Comparison of ENCODE assay signal across 10 cellular contexts in genomic region chr7:14761506-14762296, GRCh38.
DNase-seq lines count a peak whose midpoint lies in the region; ATAC-seq, FAIRE-seq and TF ChIP-seq lines count a peak whose summit lies in the region.
"Had no signal": no experiment of that assay in that cellular context is flagged by ENCODE, and none has a peak within 500 bp of the region (broad histone marks: within the 10 kb centered on the region; RNA-seq: fewer than 3 reads in every experiment).

No MANE protein-coding gene starts in this region.

- H3K4me3 ChIP-seq in Karpas-422 (ENCODE audit: low read length): no peak overlapping the region
- H3K4me3 ChIP-seq: thoracic aorta had no signal

- no peaks in the 10 kb centered on the region for H3K27me3 ChIP-seq in Karpas-422 (ENCODE audit: low read length)

- FAIRE-seq in H54 (lab: Jason Lieb, UNC): peak; percentile 99

- H3K79me2 ChIP-seq in Karpas-422 (ENCODE audit: low read length): no peaks in the 10 kb centered on the region

- H3K4me1 ChIP-seq in Karpas-422 (ENCODE audit: low read length): no peaks in the 10 kb centered on the region

- H3K36me3 ChIP-seq in Karpas-422 (ENCODE audit: insufficient read depth, low read length): no peaks in the 10 kb centered on the region
- H3K36me3 ChIP-seq: thoracic aorta had no signal

- no peak overlapping the region for H3K27ac ChIP-seq in Karpas-422 (ENCODE audit: low read length)
- H3K27ac ChIP-seq: thoracic aorta had no signal

- no peaks in the 10 kb centered on the region for H3K9me3 ChIP-seq in Karpas-422 (ENCODE audit: low read length)
- H3K9me3 ChIP-seq: thoracic aorta had no signal

- no peak overlapping the region for H3K9ac ChIP-seq in Karpas-422 (ENCODE audit: low read length)

- H3K9me2 ChIP-seq in Karpas-422 (replicated peaks; ENCODE audit: insufficient read depth, low read length): 0 out of 2 replicates have a peak, but pooled peaks cover 4% of the 10 kb centered on the region

- TF ChIP-seq POLR2A in H54 (IDR thresholded peaks at IDR 0.05; ENCODE audit: low read depth, low read length): no peak

- DNase-seq in H54 (ENCODE audit: insufficient read length, low spot score): no peak
- DNase-seq in glomerular visceral epithelial cell (ENCODE audit: extremely low spot score): peak; percentile 26
- DNase-seq in renal cortical epithelial cell (ENCODE audit: low read depth): peak; percentile 35
- no peak for DNase-seq in Karpas-422
- DNase-seq: T-cell had no signal

- no peak overlapping the region for H3K4me2 ChIP-seq in Karpas-422 (ENCODE audit: low read depth, low read length, poor library complexity, severe bottlenecking)

- H4K20me1 ChIP-seq in Karpas-422 (ENCODE audit: insufficient read depth, low read depth, low read length): no peaks in the 10 kb centered on the region

- H2AFZ ChIP-seq in Karpas-422 (ENCODE audit: low read length): no peak overlapping the region

- ATAC-seq in GM18858 (IDR thresholded peaks at IDR 0.05; ENCODE audit: unreplicated experiment) (no peak), HG03439 (IDR thresholded peaks at IDR 0.05; ENCODE audit: unreplicated experiment) (no peak), GM21529 (IDR thresholded peaks at IDR 0.05; ENCODE audit: unreplicated experiment) (no peak)
- ATAC-seq: T-cell had no signal

TF ChIP-seq in PFSK-1, 5 proteins besides CTCF, POLR2A, EP300 and RAD21:
- TF ChIP-seq POLR2AphosphoS5 (IDR thresholded peaks at IDR 0.05; ENCODE audit: low read depth, low read length) (no peak), FOXP2 (optimal IDR thresholded peaks at IDR 0.05; ENCODE audit: borderline replicate concordance, extremely low read depth, extremely low read length, insufficient read depth) (peak; percentile 32), REST (IDR thresholded peaks at IDR 0.05; ENCODE audit: insufficient read depth in 1 of 2, low read depth in 2 of 2, low read length in 2 of 2) (no peak), TAF1 (IDR thresholded peaks at IDR 0.05; ENCODE audit: borderline replicate concordance, insufficient read depth, low read length) (no peak), SIN3A (IDR thresholded peaks at IDR 0.05; ENCODE audit: borderline replicate concordance, insufficient read depth, low read length) (no peak)
TF ChIP-seq in PFSK-1: peak in this region for 1.

Comparison
In these comparisons a context has a peak if more than half of its experiments do, and no peak if none do; other contexts are left out.
1. DNase-seq: peak in glomerular visceral epithelial cell (single experiment) and renal cortical epithelial cell (single experiment); none in H54 (single experiment) and Karpas-422 (single experiment).